8 cellular contexts compared by ENCODE assay signal in the genomic region with DNA sequence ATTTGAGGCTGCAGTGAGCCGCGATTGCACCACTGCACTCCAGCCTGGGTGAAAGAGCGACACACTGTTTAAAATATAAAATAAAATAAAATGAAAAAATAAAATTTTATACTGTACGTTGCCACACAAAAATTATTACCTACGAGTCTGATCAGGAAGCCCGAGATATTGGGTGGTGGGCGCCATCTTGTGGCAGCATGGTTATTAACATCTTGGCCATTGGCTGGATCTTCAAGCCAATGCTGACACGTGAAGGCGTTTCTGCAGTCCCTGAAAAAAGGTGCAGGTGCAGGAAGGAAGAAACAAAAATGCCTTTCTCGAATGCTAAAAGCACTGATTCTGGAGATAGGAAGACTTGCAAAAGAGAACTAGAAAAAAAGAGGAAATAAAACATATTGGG. TPM values are rescaled to one million over a fixed set of nuclear protein-coding genes. Genes with fewer than 3 reads are reported as not detected.
DNase-seq lines count a peak whose midpoint lies in the region; ATAC-seq and TF ChIP-seq lines count a peak whose summit lies in the region.

No MANE protein-coding gene starts in this region.

- peaks cover 4% of the 10 kb centered on the region for H3K27me3 Mint-ChIP-seq in activated naive CD4-positive, alpha-beta T cell treated with anti-CD3 and anti-CD28 coated beads, Interleukin-2, amount 10 ng/mL, durations not matched to agents 7 days and 5 days
- no peaks in the 10 kb centered on the region for H3K27me3 Mint-ChIP-seq in glutamatergic neuron (ENCODE audit: unreplicated experiment)

- no peak overlapping the region for H3K27ac Mint-ChIP-seq in activated naive CD4-positive, alpha-beta T cell treated with anti-CD3 and anti-CD28 coated beads, Interleukin-2, amount 10 ng/mL, durations not matched to agents 7 days and 5 days
- H3K27ac Mint-ChIP-seq in glutamatergic neuron (ENCODE audit: unreplicated experiment) = no peak overlapping the region

- no peaks in the 10 kb centered on the region for H3K4me1 ChIP-seq in RWPE2 (ENCODE audit: insufficient read depth, poor library complexity, severe bottlenecking)

- H3K9me3 Mint-ChIP-seq in activated naive CD4-positive, alpha-beta T cell treated with anti-CD3 and anti-CD28 coated beads, Interleukin-2, amount 10 ng/mL, durations not matched to agents 7 days and 5 days = no peaks in the 10 kb centered on the region
- H3K9me3 Mint-ChIP-seq in glutamatergic neuron (ENCODE audit: unreplicated experiment) = peaks cover 2% of the 10 kb centered on the region

- H3K4me1 Mint-ChIP-seq in activated naive CD4-positive, alpha-beta T cell treated with anti-CD3 and anti-CD28 coated beads, Interleukin-2, amount 10 ng/mL, durations not matched to agents 7 days and 5 days = peaks cover 3% of the 10 kb centered on the region
- no peaks in the 10 kb centered on the region for H3K4me1 Mint-ChIP-seq in glutamatergic neuron (ENCODE audit: low read depth, unreplicated experiment)

- no peaks in the 10 kb centered on the region for H3K36me3 ChIP-seq in RWPE2 (ENCODE audit: low read depth)

- H3K4me3 Mint-ChIP-seq in activated naive CD4-positive, alpha-beta T cell treated with anti-CD3 and anti-CD28 coated beads, Interleukin-2, amount 10 ng/mL, durations not matched to agents 7 days and 5 days = no peak overlapping the region
- no peak overlapping the region for H3K4me3 Mint-ChIP-seq in glutamatergic neuron (ENCODE audit: unreplicated experiment)

- CTCF ChIA-PET in activated naive CD4-positive, alpha-beta T cell treated with anti-CD3 and anti-CD28 coated beads, Interleukin-2, amount 10 ng/mL, durations not matched to agents 7 days and 5 days (lab: Charles Lee) = interaction anchor here (0.7 to 13.4 kb wide), 11 partner anchors 10 to 200 kb away, joined by 3 to 146 read pairs (median 3); no protein-coding TSS in a partner anchor

- no peaks in the 10 kb centered on the region for H3K36me3 Mint-ChIP-seq in activated naive CD4-positive, alpha-beta T cell treated with anti-CD3 and anti-CD28 coated beads, Interleukin-2, amount 10 ng/mL, durations not matched to agents 7 days and 5 days
- H3K36me3 Mint-ChIP-seq in glutamatergic neuron (ENCODE audit: unreplicated experiment) = no peaks in the 10 kb centered on the region

- H3K4me3 ChIP-seq in RWPE2 (ENCODE audit: severe bottlenecking) = no peak overlapping the region

- TF ChIP-seq CTCF in RWPE2 (IDR thresholded peaks at IDR 0.05; ENCODE audit: poor library complexity, severe bottlenecking) (peak; percentile 75), glutamatergic neuron (IDR thresholded peaks at IDR 0.05; ENCODE audit: partially characterized antibody, unreplicated experiment) (peak; percentile 60)

- ATAC-seq in RWPE2 (ENCODE audit: low read depth) (no peak), HG03039 (IDR thresholded peaks at IDR 0.05; ENCODE audit: unreplicated experiment) (no peak), HG03571 (IDR thresholded peaks at IDR 0.05; ENCODE audit: unreplicated experiment) (no peak)

- H3K27me3 ChIP-seq in RWPE2 (ENCODE audit: insufficient read depth, poor library complexity, severe bottlenecking) = no peaks in the 10 kb centered on the region

- DNase-seq in GM03348 (ENCODE audit: low spot score) (peak; percentile 61), HS-27A (ENCODE audit: low read depth) (peak; percentile 14), RWPE2 (ENCODE audit: low spot score) (no peak), glutamatergic neuron (peak; percentile 62), renal cortical epithelial cell (ENCODE audit: low read depth) (peak; percentile 19)
- peak; percentile 80 for DNase-seq in activated naive CD4-positive, alpha-beta T cell treated with anti-CD3 and anti-CD28 coated beads, Interleukin-2, amount 10 ng/mL, durations not matched to agents 7 days and 5 days

- no peak overlapping the region for H3K27ac ChIP-seq in RWPE2 (ENCODE audit: poor library complexity, severe bottlenecking)

- no peaks in the 10 kb centered on the region for H3K9me3 ChIP-seq in RWPE2 (ENCODE audit: severe bottlenecking)

RNA-seq across cellular contexts. Expression of gene TLR8, which starts 4.9 kb away (rescaled TPM):
- total RNA-seq in glutamatergic neuron (ENCODE audit: unreplicated experiment) = not detected
- total RNA-seq in renal cortical epithelial cell = not detected in 2 replicates

RNA-seq across cellular contexts. Expression of gene TLR7, which starts 34.6 kb away (rescaled TPM):
- not detected for total RNA-seq in glutamatergic neuron (ENCODE audit: unreplicated experiment)
- total RNA-seq in renal cortical epithelial cell = not detected in 2 replicates
